8 cellular contexts compared by ENCODE assay signal in genomic region chr1:28591708-28592313, GRCh38. TPM values are rescaled to one million over a fixed set of nuclear protein-coding genes. Genes with fewer than 3 reads are reported as not detected.
A peak's percentile ranks its signal among the peaks of the same experiment; 100 is the strongest.
DNase-seq lines count a peak whose midpoint lies in the region; ATAC-seq and TF ChIP-seq lines count a peak whose summit lies in the region.

RAB42 (plus strand) TSS chr1:28592265; CDS start chr1:28592512, 247 bp downstream.

- H3K4me1 ChIP-seq in effector memory CD4-positive, alpha-beta T cell (ENCODE audit: control insufficient read depth, insufficient read depth, low read length, poor library complexity, severe bottlenecking): peaks cover 4% of the 10 kb centered on the region
- H3K4me1 ChIP-seq in mucosa of descending colon (ENCODE audit: low read depth): peaks cover 8% of the 10 kb centered on the region
- peaks cover 2% of the 10 kb centered on the region for H3K4me1 ChIP-seq in urinary bladder (ENCODE audit: insufficient read depth)

- no peaks in the 10 kb centered on the region for H3K9me3 ChIP-seq in effector memory CD4-positive, alpha-beta T cell (ENCODE audit: control insufficient read depth, low read length)
- H3K9me3 ChIP-seq in mucosa of descending colon: no peaks in the 10 kb centered on the region

- WGBS in urinary bladder: 26% methylated on average over 13 of the region's 13 CpGs

- CTCF ChIA-PET in activated naive CD4-positive, alpha-beta T cell treated with anti-CD3 and anti-CD28 coated beads for 36 hours (lab: Charles Lee): no interaction called here

- no peaks in the 10 kb centered on the region for H3K9me3 Mint-ChIP-seq in activated naive CD4-positive, alpha-beta T cell treated with anti-CD3 and anti-CD28 coated beads for 36 hours

- no peak for DNase-seq in activated naive CD4-positive, alpha-beta T cell treated with anti-CD3 and anti-CD28 coated beads for 36 hours
- DNase-seq in activated naive CD4-positive, alpha-beta T cell treated with Interleukin-2 at 50 U/mL for 16 hours: no peak
- peak; percentile 69 for DNase-seq in NOMO-1 treated with dmso at 0.1 percent for 144 hours (lab: John Stamatoyannopoulos, UW; ENCODE audit: unreplicated experiment)
- no peak for DNase-seq in effector memory CD4-positive, alpha-beta T cell
- peak in 2 of 3 donors; percentile 51 to 62 for DNase-seq in mucosa of descending colon
- DNase-seq in NCI-H128 (lab: John Stamatoyannopoulos, UW; ENCODE audit: unreplicated experiment): no peak

- peak within 1 kb of the TSS; percentile 66 for H3K4me3 Mint-ChIP-seq in activated naive CD4-positive, alpha-beta T cell treated with anti-CD3 and anti-CD28 coated beads for 36 hours

- H3K36me3 ChIP-seq in effector memory CD4-positive, alpha-beta T cell (ENCODE audit: control insufficient read depth, insufficient read depth, low read length): no peaks in the 10 kb centered on the region
- no peaks in the 10 kb centered on the region for H3K36me3 ChIP-seq in mucosa of descending colon (ENCODE audit: low read depth)
- no peaks in the 10 kb centered on the region for H3K36me3 ChIP-seq in urinary bladder (ENCODE audit: insufficient read depth)

- H3K27me3 Mint-ChIP-seq in activated naive CD4-positive, alpha-beta T cell treated with anti-CD3 and anti-CD28 coated beads for 36 hours (ENCODE audit: low read depth): peaks cover 14% of the 10 kb centered on the region

- peaks cover 8% of the 10 kb centered on the region for H3K36me3 Mint-ChIP-seq in activated naive CD4-positive, alpha-beta T cell treated with anti-CD3 and anti-CD28 coated beads for 36 hours (ENCODE audit: low read depth)

- H3K27ac ChIP-seq in effector memory CD4-positive, alpha-beta T cell (ENCODE audit: insufficient read depth, low read length, poor library complexity, severe bottlenecking): no peak within 1 kb of the TSS
- no peak within 1 kb of the TSS for H3K27ac ChIP-seq in urinary bladder (ENCODE audit: low read depth)

- no peaks in the 10 kb centered on the region for H3K27me3 ChIP-seq in effector memory CD4-positive, alpha-beta T cell (replicated peaks; ENCODE audit: control insufficient read depth, insufficient read depth, low read length, poor library complexity, severe bottlenecking)

- H3K27ac Mint-ChIP-seq in activated naive CD4-positive, alpha-beta T cell treated with anti-CD3 and anti-CD28 coated beads for 36 hours: no peak within 1 kb of the TSS

- no peak for TF ChIP-seq CTCF in mucosa of descending colon (IDR thresholded peaks at IDR 0.05)

- ATAC-seq in mucosa of descending colon: peak; percentile 12
- ATAC-seq in HG02852 (IDR thresholded peaks at IDR 0.05; ENCODE audit: unreplicated experiment): no peak

- peak within 1 kb of the TSS; percentile 35 for H3K4me3 ChIP-seq in effector memory CD4-positive, alpha-beta T cell (ENCODE audit: insufficient read depth, low read depth, low read length, poor library complexity, severe bottlenecking)
- H3K4me3 ChIP-seq in mucosa of descending colon: peak within 1 kb of the TSS; percentile 11
- H3K4me3 ChIP-seq in urinary bladder (ENCODE audit: low read depth, low read length): peak within 1 kb of the TSS; percentile 57

- intact Hi-C loops in activated naive CD4-positive, alpha-beta T cell treated with anti-CD3 and anti-CD28 coated beads for 36 hours (cut with micrococcal nuclease): no loop called here
- intact Hi-C loops in mucosa of descending colon (cut with DNase I, micrococcal nuclease): no loop called here

- peaks cover 9% of the 10 kb centered on the region for H3K4me1 Mint-ChIP-seq in activated naive CD4-positive, alpha-beta T cell treated with anti-CD3 and anti-CD28 coated beads for 36 hours (ENCODE audit: low read depth)

RNA-seq across cellular contexts. Expression of gene RAB42, which starts in this region (rescaled TPM):
- total RNA-seq in activated naive CD4-positive, alpha-beta T cell treated with anti-CD3 and anti-CD28 coated beads for 36 hours: not detected
- total RNA-seq in mucosa of descending colon: 1 to 10 TPM; 3.5 to 5.9 (median 3.8) TPM
- 6.1 TPM for total RNA-seq in urinary bladder
- 2.5 TPM for polyA plus RNA-seq in urinary bladder

Comparison
In these comparisons a context has a peak if more than half of its experiments do, and no peak if none do; other contexts are left out.
1. DNase-seq: peak in NOMO-1 treated with dmso at 0.1 percent for 144 hours (single experiment) and mucosa of descending colon (2 of 3); none in activated naive CD4-positive, alpha-beta T cell treated with anti-CD3 and anti-CD28 coated beads for 36 hours (single experiment), activated naive CD4-positive, alpha-beta T cell treated with Interleukin-2 at 50 U/mL for 16 hours (single experiment), effector memory CD4-positive, alpha-beta T cell (0 of 3) and NCI-H128 (single experiment).
2. Peak in every context shown above with its lines, with median percentiles within 50 percentile points of each other: H3K4me3 ChIP-seq.